2 cellular contexts compared by ENCODE assay signal in the genomic region with DNA sequence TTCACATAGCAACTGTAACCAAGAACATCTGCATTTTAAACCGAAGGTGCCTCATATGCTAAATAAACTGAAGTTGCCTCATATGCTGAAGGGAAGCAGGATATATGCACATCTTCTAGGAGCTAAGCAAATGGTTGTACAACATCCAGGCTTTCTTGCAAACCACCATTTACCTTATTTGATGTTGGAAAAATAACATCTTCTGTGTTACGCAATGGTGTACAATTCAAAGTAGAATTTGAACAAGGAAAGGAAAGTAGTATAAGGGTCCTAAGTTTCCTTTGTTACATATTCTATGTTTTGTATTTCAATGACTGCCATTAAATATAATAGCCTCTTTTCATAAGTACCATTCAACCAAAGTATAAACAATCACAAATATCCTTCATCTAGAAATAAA.
A peak's percentile ranks its signal among the peaks of the same experiment; 100 is the strongest.
TF ChIP-seq lines count a peak whose summit lies in the region.

No MANE protein-coding gene starts in this region.

TF ChIP-seq in IMR-90, 13 proteins besides CTCF, POLR2A, EP300 and RAD21:
- TF ChIP-seq NFE2L2 (IDR thresholded peaks at IDR 0.05; ENCODE audit: low read depth, low read length) (no peak), FOS (IDR thresholded peaks at IDR 0.05; ENCODE audit: low read depth, low read length) (no peak), CEBPB (IDR thresholded peaks at IDR 0.05; ENCODE audit: low read depth, low read length) (peak; percentile 75)

TF ChIP-seq in H1, 55 proteins besides CTCF, POLR2A, EP300 and RAD21:
- peak; percentile 21; the same call in 1 of the 2 replicates for TF ChIP-seq CEBPB (IDR thresholded peaks at IDR 0.05; ENCODE audit: low read depth, low read length)
- TF ChIP-seq, protein P1, sequence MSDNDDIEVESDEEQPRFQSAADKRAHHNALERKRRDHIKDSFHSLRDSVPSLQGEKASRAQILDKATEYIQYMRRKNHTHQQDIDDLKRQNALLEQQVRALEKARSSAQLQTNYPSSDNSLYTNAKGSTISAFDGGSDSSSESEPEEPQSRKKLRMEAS (IDR thresholded peaks at IDR 0.05), result no peak
- TF ChIP-seq CHD1 (IDR thresholded peaks at IDR 0.05; ENCODE audit: low read depth, low read length), result no peak
- TF ChIP-seq HDAC2 (IDR thresholded peaks at IDR 0.05; ENCODE audit: borderline replicate concordance in 1 of 2, low read depth in 2 of 2, low read length in 2 of 2), result no peak
- TF ChIP-seq BACH1 (IDR thresholded peaks at IDR 0.05; ENCODE audit: low read length), result no peak
